ENCODE assay signal across 8 cellular contexts in genomic region chrX:154097003-154097596, GRCh38. TPM values are rescaled to one million over a fixed set of nuclear protein-coding genes. Genes with fewer than 3 reads are reported as not detected.
DNase-seq lines count a peak whose midpoint lies in the region; ATAC-seq, FAIRE-seq and TF ChIP-seq lines count a peak whose summit lies in the region.

No MANE protein-coding gene starts in this region.

- DNase-seq in GM18507 (ENCODE audit: extremely low spot score, insufficient read length, low read depth) (peak; percentile 48), NCI-H2227 (lab: John Stamatoyannopoulos, UW; ENCODE audit: unreplicated experiment) (peak; percentile 91), dorsolateral prefrontal cortex (peak; percentile 53 to 81 (median 72)), lower leg skin (ENCODE audit: low spot score in 2 of 2) (peak; percentile 31 to 91)
- DNase-seq in activated CD4-positive, alpha-beta T cell treated with anti-CD3 and anti-CD28 coated beads, Interleukin-2, amount 50 U/mL, for 48 hours = peak; percentile 58 to 64
- peak; percentile 24 to 55 (median 49) for DNase-seq in stimulated activated CD4-positive, alpha-beta T cell treated with anti-CD3 and anti-CD28 coated beads, TNF-alpha, amount 100 ng/mL, for 1 hour (ENCODE audit: low read depth in 3 of 3, low spot score in 1 of 3)

- ATAC-seq in HG03039 (IDR thresholded peaks at IDR 0.05; ENCODE audit: unreplicated experiment) = peak; percentile 37

- 0 to 35% methylated on average over 2 to 81 of the region's 82 CpGs for WGBS in lower leg skin, 2 donors

- FAIRE-seq in GM18507 (lab: Jason Lieb, UNC) = no peak

- peak overlapping the region; percentile 40 for H3K27ac ChIP-seq in 22Rv1
- H3K27ac ChIP-seq in dorsolateral prefrontal cortex = peak overlapping the region; percentile 49 to 99 (median 95)

- peaks cover 0 to 70% (median 14%) of the 10 kb centered on the region in 45 donors for H3K27me3 ChIP-seq in dorsolateral prefrontal cortex

- TF ChIP-seq CTCF in 22Rv1 (IDR thresholded peaks at IDR 0.05) = no peak
- no peak for TF ChIP-seq CTCF in dorsolateral prefrontal cortex (IDR thresholded peaks at IDR 0.05 in 54 of 56, conservative IDR thresholded peaks at IDR 0.05 in 2 of 56; ENCODE audit: low read depth in 1 of 56, partially characterized antibody in 56 of 56)
- TF ChIP-seq CTCF in lower leg skin (IDR thresholded peaks at IDR 0.05) = no peak

- TF ChIP-seq POLR2A in lower leg skin (IDR thresholded peaks at IDR 0.05) = no peak

- H3K4me3 ChIP-seq in dorsolateral prefrontal cortex = peak overlapping the region in 58 of 59 donors; percentile 48 to 78 (median 66)
- peak overlapping the region; percentile 45 for H3K4me3 ChIP-seq in lower leg skin (ENCODE audit: low read depth, poor library complexity, severe bottlenecking)

- intact Hi-C loops in dorsolateral prefrontal cortex (cut with DNase I) (loop anchor here (2.0 to 10.0 kb wide), 5 partner anchors 45 to 278 kb away; partner anchors contain the start of genes EMD (in 1 of the 2), FLNA (in 1 of the 2), HCFC1 (in 1 of the 2) and IRAK1 (in 1 of the 2)), lower leg skin (cut with DNase I; ENCODE audit: low total_unique reads) (no loop called here)

RNA-seq across cellular contexts. Expression of gene MECP2, which starts 0.4 kb away (rescaled TPM):
- total RNA-seq in dorsolateral prefrontal cortex = 100 to 1,000 TPM in 13 of 120 experiments, 10 to 100 TPM in 107; 75.9 to 123 (median 90.3) TPM
- 10 to 100 TPM; 30.7 to 34.9 (median 33.6) TPM for total RNA-seq in lower leg skin

RNA-seq across cellular contexts. Expression of gene OPN1LW, which starts 46.9 kb away (rescaled TPM):
- total RNA-seq in dorsolateral prefrontal cortex (not detected), lower leg skin (not detected)

Comparison
In these comparisons a context has a peak if more than half of its experiments do, and no peak if none do; other contexts are left out.
1. Peak in every context shown above with its lines: DNase-seq, ATAC-seq, H3K4me3 ChIP-seq and H3K27ac ChIP-seq.